1 cellular context compared by ENCODE assay signal in genomic region chr11:58506935-58507334, GRCh38.
TF ChIP-seq lines count a peak whose summit lies in the region.

No MANE protein-coding gene starts in this region.

TF ChIP-seq in GM12878, 131 proteins besides CTCF, POLR2A, EP300 and RAD21 (continued from another document):
- TF ChIP-seq, protein P1, sequence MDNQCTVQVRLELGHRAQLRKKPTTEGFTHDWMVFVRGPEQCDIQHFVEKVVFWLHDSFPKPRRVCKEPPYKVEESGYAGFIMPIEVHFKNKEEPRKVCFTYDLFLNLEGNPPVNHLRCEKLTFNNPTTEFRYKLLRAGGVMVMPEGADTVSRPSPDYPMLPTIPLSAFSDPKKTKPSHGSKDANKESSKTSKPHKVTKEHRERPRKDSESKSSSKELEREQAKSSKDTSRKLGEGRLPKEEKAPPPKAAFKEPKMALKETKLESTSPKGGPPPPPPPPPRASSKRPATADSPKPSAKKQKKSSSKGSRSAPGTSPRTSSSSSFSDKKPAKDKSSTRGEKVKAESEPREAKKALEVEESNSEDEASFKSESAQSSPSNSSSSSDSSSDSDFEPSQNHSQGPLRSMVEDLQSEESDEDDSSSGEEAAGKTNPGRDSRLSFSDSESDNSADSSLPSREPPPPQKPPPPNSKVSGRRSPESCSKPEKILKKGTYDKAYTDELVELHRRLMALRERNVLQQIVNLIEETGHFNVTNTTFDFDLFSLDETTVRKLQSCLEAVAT (IDR thresholded peaks at IDR 0.05) = peak; percentile 8; the same call in 1 of the 2 replicates
- TF ChIP-seq NFXL1 (IDR thresholded peaks at IDR 0.05; ENCODE audit: borderline replicate concordance) = no peak
- TF ChIP-seq DPF2 (IDR thresholded peaks at IDR 0.05) = peak; percentile 72
- TF ChIP-seq IKZF2 (IDR thresholded peaks at IDR 0.05) = peak; percentile 93 to 96
- no peak for TF ChIP-seq HDAC6 (IDR thresholded peaks at IDR 0.05; ENCODE audit: unreplicated experiment)
- TF ChIP-seq MYB (IDR thresholded peaks at IDR 0.05; ENCODE audit: borderline replicate concordance, low read depth, low read length) = no peak
- TF ChIP-seq, protein P2, sequence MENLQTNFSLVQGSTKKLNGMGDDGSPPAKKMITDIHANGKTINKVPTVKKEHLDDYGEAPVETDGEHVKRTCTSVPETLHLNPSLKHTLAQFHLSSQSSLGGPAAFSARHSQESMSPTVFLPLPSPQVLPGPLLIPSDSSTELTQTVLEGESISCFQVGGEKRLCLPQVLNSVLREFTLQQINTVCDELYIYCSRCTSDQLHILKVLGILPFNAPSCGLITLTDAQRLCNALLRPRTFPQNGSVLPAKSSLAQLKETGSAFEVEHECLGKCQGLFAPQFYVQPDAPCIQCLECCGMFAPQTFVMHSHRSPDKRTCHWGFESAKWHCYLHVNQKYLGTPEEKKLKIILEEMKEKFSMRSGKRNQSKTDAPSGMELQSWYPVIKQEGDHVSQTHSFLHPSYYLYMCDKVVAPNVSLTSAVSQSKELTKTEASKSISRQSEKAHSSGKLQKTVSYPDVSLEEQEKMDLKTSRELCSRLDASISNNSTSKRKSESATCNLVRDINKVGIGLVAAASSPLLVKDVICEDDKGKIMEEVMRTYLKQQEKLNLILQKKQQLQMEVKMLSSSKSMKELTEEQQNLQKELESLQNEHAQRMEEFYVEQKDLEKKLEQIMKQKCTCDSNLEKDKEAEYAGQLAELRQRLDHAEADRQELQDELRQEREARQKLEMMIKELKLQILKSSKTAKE (IDR thresholded peaks at IDR 0.05; ENCODE audit: low read depth, poor library complexity, severe bottlenecking) = peak; percentile 38
- TF ChIP-seq RAD51 (IDR thresholded peaks at IDR 0.05) = 0 out of 2 replicates have a peak, but pooled peaks have one; percentile 7
- TF ChIP-seq BHLHE40 (IDR thresholded peaks at IDR 0.05; ENCODE audit: borderline replicate concordance in 1 of 2, low read depth in 2 of 2, low read length in 1 of 2) = peak; percentile 27 to 36; a peak in 1 of 4 replicates
- TF ChIP-seq RUNX3 (IDR thresholded peaks at IDR 0.05; ENCODE audit: low read length) = peak; percentile 49
- peak; percentile 44; the same call in 1 of the 2 replicates for TF ChIP-seq ATF7 (IDR thresholded peaks at IDR 0.05; ENCODE audit: low read depth)
- TF ChIP-seq NBN (IDR thresholded peaks at IDR 0.05) = 0 out of 2 replicates have a peak, but pooled peaks have one; percentile 18
- no peak for TF ChIP-seq TARDBP (IDR thresholded peaks at IDR 0.05; ENCODE audit: borderline replicate concordance)
- no peak for TF ChIP-seq SMC3 (IDR thresholded peaks at IDR 0.05; ENCODE audit: borderline replicate concordance, low read length)
- TF ChIP-seq CHD2 (IDR thresholded peaks at IDR 0.05; ENCODE audit: borderline replicate concordance, low read depth, low read length) = peak; percentile 20; the same call in 1 of the 2 replicates
- peak; percentile 32 for TF ChIP-seq SMAD1 (IDR thresholded peaks at IDR 0.05; ENCODE audit: low read depth, partially characterized antibody)
- no peak for TF ChIP-seq LARP7 (IDR thresholded peaks at IDR 0.05)
